ENCODE assay signal across 31 cellular contexts in the genomic region with DNA sequence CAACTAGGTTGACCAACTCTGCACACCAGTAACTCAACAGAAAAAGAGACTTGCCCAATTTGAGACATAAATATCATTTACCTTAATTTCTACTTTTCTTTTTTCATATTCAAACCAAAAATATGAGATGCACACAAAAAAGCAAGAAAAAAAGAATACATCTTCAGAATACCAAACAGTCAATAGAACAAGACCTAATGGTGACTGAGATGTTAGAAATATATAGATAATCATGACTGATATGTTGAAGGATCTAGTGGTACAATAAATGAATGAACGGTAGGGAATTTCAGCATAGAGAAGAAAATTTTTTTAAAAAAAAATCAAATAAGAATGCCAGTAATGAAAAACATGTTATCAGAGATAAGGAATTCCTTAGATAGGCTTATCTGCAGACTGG. TPM values are rescaled to one million over a fixed set of nuclear protein-coding genes. Genes with fewer than 3 reads are reported as not detected.
DNase-seq lines count a peak whose midpoint lies in the region; TF ChIP-seq lines count a peak whose summit lies in the region.
"Had no signal": no experiment of that assay in that cellular context is flagged by ENCODE, and none has a peak within 500 bp of the region (broad histone marks: within the 10 kb centered on the region; RNA-seq: fewer than 3 reads in every experiment).

No MANE protein-coding gene starts in this region.

- no peaks in the 10 kb centered on the region for H3K4me1 ChIP-seq in HEK293 (ENCODE audit: control insufficient read depth, insufficient read depth, low read length)
- no peaks in the 10 kb centered on the region for H3K4me1 ChIP-seq in endodermal cell (ENCODE audit: control insufficient read depth, insufficient read depth, low read length)
- H3K4me1 ChIP-seq: A549; BE2C; BLaER1; BLaER1 treated with 17β-estradiol and CSF1 and Interleukin-3, amounts not matched to agents 10 nM and 100 nM; Caco-2 had no signal

- H3K27me3 Mint-ChIP-seq in endodermal cell (ENCODE audit: insufficient read depth) (no peaks in the 10 kb centered on the region), type B pancreatic cell (no peaks in the 10 kb centered on the region)
- H3K27me3 Mint-ChIP-seq: B cell; CD4-positive, alpha-beta memory T cell; CD4-positive, alpha-beta T cell had no signal

- H3K36me3 ChIP-seq in HEK293 (ENCODE audit: control insufficient read depth in 2 of 2, insufficient read depth in 1 of 2, low read length in 2 of 2) (no peaks in the 10 kb centered on the region), endodermal cell (ENCODE audit: control insufficient read depth, insufficient read depth, low read length) (no peaks in the 10 kb centered on the region)
- H3K36me3 ChIP-seq: BE2C; BLaER1; BLaER1 treated with 17β-estradiol and CSF1 and Interleukin-3, amounts not matched to agents 10 nM and 100 nM had no signal

- DNase-seq in endodermal cell (no peak), GM19238 (ENCODE audit: insufficient read length, low spot score) (no peak), type B pancreatic cell (ENCODE audit: extremely low spot score, unreplicated experiment) (no peak)
- DNase-seq: 8988T; ACHN; AML-193; BE2C; C1 segment of cervical spinal cord; Caco-2; Calu3; CD4-positive, alpha-beta memory T cell; CD4-positive, alpha-beta T cell; CD4-positive, CD25-positive, alpha-beta regulatory T cell; CD8-positive, alpha-beta memory T cell; CD8-positive, alpha-beta T cell; COR-L47; DMS 273 treated with DMSO at 0.1 percent for 48 hours; DMS153; DMS53; DMS79; DMS79 treated with DMSO at 0.1 percent for 48 hours; DND-41; EL had no signal

- POLR2A ChIA-PET in HEK293 (lab: Yijun Ruan, JAX), result no interaction called here

- peaks cover 55% of the 10 kb centered on the region for H3K9me3 Mint-ChIP-seq in endodermal cell
- peaks cover 20% of the 10 kb centered on the region for H3K9me3 Mint-ChIP-seq in type B pancreatic cell

- H3K4me1 Mint-ChIP-seq in endodermal cell (no peaks in the 10 kb centered on the region), type B pancreatic cell (ENCODE audit: unreplicated experiment) (no peaks in the 10 kb centered on the region)
- H3K4me1 Mint-ChIP-seq: B cell; CD14-positive monocyte; CD4-positive, alpha-beta memory T cell; CD8-positive, alpha-beta memory T cell had no signal

- no peaks in the 10 kb centered on the region; the same call in 1 of the 2 replicates for H3K9me3 ChIP-seq in HEK293 (ENCODE audit: control insufficient read depth, insufficient read depth, low read depth, low read length)
- H3K9me3 ChIP-seq in endodermal cell (ENCODE audit: control insufficient read depth, low read length), result peaks cover 44% of the 10 kb centered on the region
- H3K9me3 ChIP-seq: BE2C had no signal

- peaks cover 23% of the 10 kb centered on the region for H3K36me3 Mint-ChIP-seq in endodermal cell (ENCODE audit: low read depth)
- H3K36me3 Mint-ChIP-seq in type B pancreatic cell, result peaks cover 4% of the 10 kb centered on the region
- H3K36me3 Mint-ChIP-seq: CD14-positive monocyte; CD4-positive, CD25-positive, alpha-beta regulatory T cell had no signal

- H3K27ac ChIP-seq in HEK293 (ENCODE audit: extremely low read depth, low read depth, low read length), result no peak overlapping the region
- H3K27ac ChIP-seq in endodermal cell (ENCODE audit: low read depth, low read length), result no peak overlapping the region
- H3K27ac ChIP-seq: 22Rv1; A549; BLaER1; BLaER1 treated with 17β-estradiol and CSF1 and Interleukin-3, amounts not matched to agents 10 nM and 100 nM; C4-2B had no signal

- H3K9ac ChIP-seq in endodermal cell (ENCODE audit: extremely low read depth, low read length, poor library complexity, severe bottlenecking), result no peak overlapping the region
- H3K9ac ChIP-seq: BLaER1; BLaER1 treated with 17β-estradiol and CSF1 and Interleukin-3, amounts not matched to agents 10 nM and 100 nM had no signal

- H3K4me3 Mint-ChIP-seq in endodermal cell (no peak overlapping the region), type B pancreatic cell (no peak overlapping the region)
- H3K4me3 Mint-ChIP-seq: B cell; CD14-positive monocyte; CD4-positive, alpha-beta memory T cell; CD4-positive, alpha-beta T cell; CD4-positive, CD25-positive, alpha-beta regulatory T cell; CD8-positive, alpha-beta memory T cell; CD8-positive, alpha-beta T cell had no signal

- TF ChIP-seq CTCF in HEK293 (tag by site-specific recombination; IDR thresholded peaks at IDR 0.05) (no peak), endodermal cell (conservative IDR thresholded peaks at IDR 0.05) (no peak), type B pancreatic cell (conservative IDR thresholded peaks at IDR 0.05) (no peak)

- H3K27ac Mint-ChIP-seq in endodermal cell (no peak overlapping the region), type B pancreatic cell (no peak overlapping the region)
- H3K27ac Mint-ChIP-seq: B cell; CD14-positive monocyte; CD4-positive, alpha-beta memory T cell; CD4-positive, alpha-beta T cell; CD4-positive, CD25-positive, alpha-beta regulatory T cell; CD8-positive, alpha-beta memory T cell; CD8-positive, alpha-beta T cell had no signal

- CTCF ChIA-PET in HEK293 (lab: Yijun Ruan, JAX), result no interaction called here

- 82 to 83% methylated on average over 1 of the region's 1 CpG for WGBS in endodermal cell (ENCODE audit: insufficient coverage in 1 of 2, insufficient read length in 1 of 2), 2 experiments

- H3K4me3 ChIP-seq in HEK293 (ENCODE audit: low read depth, low read length) (no peak overlapping the region), endodermal cell (ENCODE audit: low read length) (peak overlapping the region; percentile 25)
- H3K4me3 ChIP-seq: A549; BLaER1; BLaER1 treated with 17β-estradiol and CSF1 and Interleukin-3, amounts not matched to agents 10 nM and 100 nM had no signal

- no peaks in the 10 kb centered on the region for H3K27me3 ChIP-seq in endodermal cell (ENCODE audit: control insufficient read depth, insufficient read depth, low read length, poor library complexity, severe bottlenecking)
- H3K27me3 ChIP-seq: BE2C; BLaER1; BLaER1 treated with 17β-estradiol and CSF1 and Interleukin-3, amounts not matched to agents 10 nM and 100 nM had no signal

TF ChIP-seq in HEK293, 187 proteins besides CTCF, POLR2A, EP300 and RAD21:
- TF ChIP-seq SETDB1 (IDR thresholded peaks at IDR 0.05; ENCODE audit: insufficient read length, low read length) (peak; percentile 77), ZNF433 (tag by site-specific recombination; IDR thresholded peaks at IDR 0.05; ENCODE audit: low read depth) (no peak)

RNA-seq across cellular contexts. Expression of a gene that starts 29.1 kb away (rescaled TPM):
- total RNA-seq in endodermal cell (10 to 100 TPM; 17.9 to 22.6 TPM), type B pancreatic cell (ENCODE audit: low replicate concordance) (7.9 and 8.7 TPM in 2 replicates)
- polyA plus RNA-seq in endodermal cell (2013, experiment 1 of 2), result 13.7 TPM
- polyA plus RNA-seq in endodermal cell (2013, experiment 2 of 2), result 13.1 TPM
